ENCODE assay signal across 1 cellular context in the genomic region with DNA sequence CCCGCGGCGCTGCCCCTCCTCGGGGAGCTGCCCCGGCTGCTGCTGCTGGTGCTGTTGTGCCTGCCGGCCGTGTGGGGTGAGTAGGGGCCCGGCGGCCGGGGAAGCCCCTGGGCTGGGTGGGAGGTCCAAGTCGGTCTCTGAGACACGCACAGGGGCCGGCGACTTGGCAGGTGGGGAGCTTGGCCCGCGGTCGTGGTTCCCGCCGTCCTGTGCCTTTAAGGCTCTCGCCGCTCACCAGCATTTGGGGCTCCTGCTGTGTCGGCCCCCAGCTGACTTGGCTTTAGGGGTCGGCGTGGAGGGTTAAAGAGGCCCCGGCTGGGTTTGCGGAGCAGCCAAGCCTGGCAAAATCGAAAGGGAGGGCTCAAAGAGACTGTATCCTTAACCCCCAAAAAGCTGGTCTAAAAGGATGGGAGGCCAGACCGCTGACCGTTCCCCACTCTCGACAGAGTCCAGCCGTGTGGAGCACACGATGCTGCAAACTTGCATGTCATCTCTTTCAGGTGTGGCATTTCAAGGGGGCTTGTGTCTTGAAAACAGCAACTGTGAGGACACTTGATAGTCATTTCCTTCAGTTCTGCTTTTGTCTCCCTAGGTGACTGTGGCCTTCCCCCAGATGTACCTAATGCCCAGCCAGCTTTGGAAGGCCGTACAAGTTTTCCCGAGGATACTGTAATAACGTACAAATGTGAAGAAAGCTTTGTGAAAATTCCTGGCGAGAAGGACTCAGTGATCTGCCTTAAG.
TF ChIP-seq lines count a peak whose summit lies in the region.

No MANE protein-coding gene starts in this region.

TF ChIP-seq in SK-N-SH treated with all-trans-retinoic acid at 6 μM for 48 hours, 23 proteins besides CTCF, POLR2A, EP300 and RAD21 (continued from another document):
- TF ChIP-seq, protein P1, sequence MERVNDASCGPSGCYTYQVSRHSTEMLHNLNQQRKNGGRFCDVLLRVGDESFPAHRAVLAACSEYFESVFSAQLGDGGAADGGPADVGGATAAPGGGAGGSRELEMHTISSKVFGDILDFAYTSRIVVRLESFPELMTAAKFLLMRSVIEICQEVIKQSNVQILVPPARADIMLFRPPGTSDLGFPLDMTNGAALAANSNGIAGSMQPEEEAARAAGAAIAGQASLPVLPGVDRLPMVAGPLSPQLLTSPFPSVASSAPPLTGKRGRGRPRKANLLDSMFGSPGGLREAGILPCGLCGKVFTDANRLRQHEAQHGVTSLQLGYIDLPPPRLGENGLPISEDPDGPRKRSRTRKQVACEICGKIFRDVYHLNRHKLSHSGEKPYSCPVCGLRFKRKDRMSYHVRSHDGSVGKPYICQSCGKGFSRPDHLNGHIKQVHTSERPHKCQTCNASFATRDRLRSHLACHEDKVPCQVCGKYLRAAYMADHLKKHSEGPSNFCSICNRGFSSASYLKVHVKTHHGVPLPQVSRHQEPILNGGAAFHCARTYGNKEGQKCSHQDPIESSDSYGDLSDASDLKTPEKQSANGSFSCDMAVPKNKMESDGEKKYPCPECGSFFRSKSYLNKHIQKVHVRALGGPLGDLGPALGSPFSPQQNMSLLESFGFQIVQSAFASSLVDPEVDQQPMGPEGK (CRISPR knock-in tag; IDR thresholded peaks at IDR 0.05; ENCODE audit: borderline replicate concordance): no peak
- TF ChIP-seq CSDC2 (CRISPR knock-in tag; IDR thresholded peaks at IDR 0.05) (no peak), TCF4 (CRISPR knock-in tag; IDR thresholded peaks at IDR 0.05; ENCODE audit: borderline replicate concordance) (no peak), PPARA (CRISPR knock-in tag; IDR thresholded peaks at IDR 0.05; ENCODE audit: borderline replicate concordance) (no peak), GLIS3 (CRISPR knock-in tag; IDR thresholded peaks at IDR 0.05) (no peak), ISL1 (CRISPR knock-in tag; IDR thresholded peaks at IDR 0.05) (no peak), ZFP30 (CRISPR knock-in tag; IDR thresholded peaks at IDR 0.05) (no peak), ZNF70 (CRISPR knock-in tag; IDR thresholded peaks at IDR 0.05) (no peak), ZC3H10 (CRISPR knock-in tag; IDR thresholded peaks at IDR 0.05) (no peak), ZNF565 (CRISPR knock-in tag; conservative IDR thresholded peaks at IDR 0.05; ENCODE audit: low read depth) (no peak), ZFP3 (CRISPR knock-in tag; IDR thresholded peaks at IDR 0.05) (no peak), ARNTL (CRISPR knock-in tag; IDR thresholded peaks at IDR 0.05; ENCODE audit: borderline replicate concordance, low read depth) (no peak), BACH2 (CRISPR knock-in tag; IDR thresholded peaks at IDR 0.05; ENCODE audit: borderline replicate concordance) (no peak), RARB (CRISPR knock-in tag; IDR thresholded peaks at IDR 0.05) (no peak)
- TF ChIP-seq, protein P2, sequence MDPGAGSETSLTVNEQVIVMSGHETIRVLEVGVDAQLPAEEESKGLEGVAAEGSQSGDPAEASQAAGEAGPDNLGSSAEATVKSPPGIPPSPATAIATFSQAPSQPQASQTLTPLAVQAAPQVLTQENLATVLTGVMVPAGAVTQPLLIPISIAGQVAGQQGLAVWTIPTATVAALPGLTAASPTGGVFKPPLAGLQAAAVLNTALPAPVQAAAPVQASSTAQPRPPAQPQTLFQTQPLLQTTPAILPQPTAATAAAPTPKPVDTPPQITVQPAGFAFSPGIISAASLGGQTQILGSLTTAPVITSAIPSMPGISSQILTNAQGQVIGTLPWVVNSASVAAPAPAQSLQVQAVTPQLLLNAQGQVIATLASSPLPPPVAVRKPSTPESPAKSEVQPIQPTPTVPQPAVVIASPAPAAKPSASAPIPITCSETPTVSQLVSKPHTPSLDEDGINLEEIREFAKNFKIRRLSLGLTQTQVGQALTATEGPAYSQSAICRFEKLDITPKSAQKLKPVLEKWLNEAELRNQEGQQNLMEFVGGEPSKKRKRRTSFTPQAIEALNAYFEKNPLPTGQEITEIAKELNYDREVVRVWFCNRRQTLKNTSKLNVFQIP (CRISPR knock-in tag; IDR thresholded peaks at IDR 0.05; ENCODE audit: borderline replicate concordance, low read depth): no peak
- TF ChIP-seq, protein P3, sequence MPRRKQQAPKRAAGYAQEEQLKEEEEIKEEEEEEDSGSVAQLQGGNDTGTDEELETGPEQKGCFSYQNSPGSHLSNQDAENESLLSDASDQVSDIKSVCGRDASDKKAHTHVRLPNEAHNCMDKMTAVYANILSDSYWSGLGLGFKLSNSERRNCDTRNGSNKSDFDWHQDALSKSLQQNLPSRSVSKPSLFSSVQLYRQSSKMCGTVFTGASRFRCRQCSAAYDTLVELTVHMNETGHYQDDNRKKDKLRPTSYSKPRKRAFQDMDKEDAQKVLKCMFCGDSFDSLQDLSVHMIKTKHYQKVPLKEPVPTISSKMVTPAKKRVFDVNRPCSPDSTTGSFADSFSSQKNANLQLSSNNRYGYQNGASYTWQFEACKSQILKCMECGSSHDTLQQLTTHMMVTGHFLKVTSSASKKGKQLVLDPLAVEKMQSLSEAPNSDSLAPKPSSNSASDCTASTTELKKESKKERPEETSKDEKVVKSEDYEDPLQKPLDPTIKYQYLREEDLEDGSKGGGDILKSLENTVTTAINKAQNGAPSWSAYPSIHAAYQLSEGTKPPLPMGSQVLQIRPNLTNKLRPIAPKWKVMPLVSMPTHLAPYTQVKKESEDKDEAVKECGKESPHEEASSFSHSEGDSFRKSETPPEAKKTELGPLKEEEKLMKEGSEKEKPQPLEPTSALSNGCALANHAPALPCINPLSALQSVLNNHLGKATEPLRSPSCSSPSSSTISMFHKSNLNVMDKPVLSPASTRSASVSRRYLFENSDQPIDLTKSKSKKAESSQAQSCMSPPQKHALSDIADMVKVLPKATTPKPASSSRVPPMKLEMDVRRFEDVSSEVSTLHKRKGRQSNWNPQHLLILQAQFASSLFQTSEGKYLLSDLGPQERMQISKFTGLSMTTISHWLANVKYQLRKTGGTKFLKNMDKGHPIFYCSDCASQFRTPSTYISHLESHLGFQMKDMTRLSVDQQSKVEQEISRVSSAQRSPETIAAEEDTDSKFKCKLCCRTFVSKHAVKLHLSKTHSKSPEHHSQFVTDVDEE (CRISPR knock-in tag; IDR thresholded peaks at IDR 0.05): no peak
- TF ChIP-seq, protein P4, sequence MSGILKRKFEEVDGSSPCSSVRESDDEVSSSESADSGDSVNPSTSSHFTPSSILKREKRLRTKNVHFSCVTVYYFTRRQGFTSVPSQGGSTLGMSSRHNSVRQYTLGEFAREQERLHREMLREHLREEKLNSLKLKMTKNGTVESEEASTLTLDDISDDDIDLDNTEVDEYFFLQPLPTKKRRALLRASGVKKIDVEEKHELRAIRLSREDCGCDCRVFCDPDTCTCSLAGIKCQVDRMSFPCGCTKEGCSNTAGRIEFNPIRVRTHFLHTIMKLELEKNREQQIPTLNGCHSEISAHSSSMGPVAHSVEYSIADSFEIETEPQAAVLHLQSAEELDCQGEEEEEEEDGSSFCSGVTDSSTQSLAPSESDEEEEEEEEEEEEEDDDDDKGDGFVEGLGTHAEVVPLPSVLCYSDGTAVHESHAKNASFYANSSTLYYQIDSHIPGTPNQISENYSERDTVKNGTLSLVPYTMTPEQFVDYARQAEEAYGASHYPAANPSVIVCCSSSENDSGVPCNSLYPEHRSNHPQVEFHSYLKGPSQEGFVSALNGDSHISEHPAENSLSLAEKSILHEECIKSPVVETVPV (CRISPR knock-in tag; IDR thresholded peaks at IDR 0.05): no peak
